ENCODE assay signal across 12 cellular contexts in genomic region chr1:30064547-30064946, GRCh38.
A peak's percentile ranks its signal among the peaks of the same experiment; 100 is the strongest.
DNase-seq lines count a peak whose midpoint lies in the region; ATAC-seq and TF ChIP-seq lines count a peak whose summit lies in the region.
"Had no signal": no experiment of that assay in that cellular context is flagged by ENCODE, and none has a peak within 500 bp of the region (broad histone marks: within the 10 kb centered on the region; RNA-seq: fewer than 3 reads in every experiment).

No MANE protein-coding gene starts in this region.

- H3K4me1 ChIP-seq in HEK293 (ENCODE audit: control insufficient read depth, insufficient read depth, low read length) (no peaks in the 10 kb centered on the region), PC-9 (replicated peaks; ENCODE audit: insufficient read depth) (peaks cover 28% of the 10 kb centered on the region)

- intact Hi-C loops in PC-9 (cut with micrococcal nuclease; ENCODE audit: unreplicated experiment): no loop called here

- H3F3A ChIP-seq in PC-9 (ENCODE audit: insufficient read depth, low read depth): peaks cover 22% of the 10 kb centered on the region; the same call in 1 of the 2 replicates

- no peaks in the 10 kb centered on the region for H3K27me3 ChIP-seq in PC-9 (ENCODE audit: insufficient read depth, low read depth)
- H3K27me3 ChIP-seq: BLaER1 treated with 17β-estradiol and CSF1 and Interleukin-3, amounts not matched to agents 10 nM and 100 nM had no signal

- H2AFZ ChIP-seq in PC-9: no peak overlapping the region

- H3K27ac ChIP-seq in HEK293 (ENCODE audit: extremely low read depth, low read depth, low read length): no peak overlapping the region
- peak overlapping the region; percentile 49 for H3K27ac ChIP-seq in PC-9
- H3K27ac ChIP-seq: BLaER1 treated with 17β-estradiol and CSF1 and Interleukin-3, amounts not matched to agents 10 nM and 100 nM had no signal

- no peak for DNase-seq in activated naive CD4-positive, alpha-beta T cell treated with anti-CD3 and anti-CD28 coated beads, Interleukin-2, amount 50 U/mL, for 72 hours (ENCODE audit: low spot score in 2 of 2)
- no peak for DNase-seq in activated naive CD4-positive, alpha-beta T cell treated with anti-CD3 and anti-CD28 coated beads, Interleukin-2, amount 50 U/mL, for 16 hours
- no peak for DNase-seq in PC-9
- DNase-seq in stimulated activated effector memory CD8-positive, alpha-beta T cell treated with anti-CD3 and anti-CD28 coated beads, Interleukin-12 subunit alpha, Interleukin-12 subunit beta, amount 100 ng/mL, for 72 hours (ENCODE audit: low spot score in 2 of 2): no peak
- no peak for DNase-seq in pons (ENCODE audit: low spot score)
- DNase-seq: ACHN; CD4-positive, CD25-positive, alpha-beta regulatory T cell; DMS 273 treated with DMSO at 0.1 percent for 48 hours had no signal

- peak overlapping the region; percentile 38 for H3K4me2 ChIP-seq in PC-9

- POLR2A ChIA-PET in HEK293 (lab: Yijun Ruan, JAX) (no interaction called here), PC-9 (lab: Charles Lee; ENCODE audit: unreplicated experiment) (no interaction called here)

- H3K4me1 Mint-ChIP-seq in stimulated activated effector memory CD8-positive, alpha-beta T cell treated with anti-CD3 and anti-CD28 coated beads, Interleukin-12 subunit alpha, Interleukin-12 subunit beta, amount 100 ng/mL, for 72 hours: peaks cover 20% of the 10 kb centered on the region
- H3K4me1 Mint-ChIP-seq: CD4-positive, CD25-positive, alpha-beta regulatory T cell had no signal

- no TSS peak for BruUV-seq in PC-9 (replicated peaks; lab: Mats Ljungman, UMichigan)

- H3K79me2 ChIP-seq in PC-9 (ENCODE audit: low read depth): no peaks in the 10 kb centered on the region

- peak; percentile 48 to 70 for ATAC-seq in activated naive CD4-positive, alpha-beta T cell treated with anti-CD3 and anti-CD28 coated beads, Interleukin-2, amount 50 U/mL, for 72 hours
- peak; percentile 67 for ATAC-seq in stimulated activated effector memory CD8-positive, alpha-beta T cell treated with anti-CD3 and anti-CD28 coated beads, Interleukin-12 subunit alpha, Interleukin-12 subunit beta, amount 100 ng/mL, for 72 hours
- no peak for ATAC-seq in GM18907 (IDR thresholded peaks at IDR 0.05; ENCODE audit: unreplicated experiment)
- ATAC-seq: HCT116 had no signal

- H3K36me3 ChIP-seq in HEK293 (ENCODE audit: control insufficient read depth in 2 of 2, insufficient read depth in 1 of 2, low read length in 2 of 2): no peaks in the 10 kb centered on the region
- H3K36me3 ChIP-seq in PC-9 (ENCODE audit: low read depth): no peaks in the 10 kb centered on the region
- H3K36me3 ChIP-seq: BLaER1 treated with 17β-estradiol and CSF1 and Interleukin-3, amounts not matched to agents 10 nM and 100 nM had no signal

- H3K9me3 Mint-ChIP-seq in activated naive CD4-positive, alpha-beta T cell treated with anti-CD3 and anti-CD28 coated beads, Interleukin-2, amount 50 U/mL, for 72 hours: no peaks in the 10 kb centered on the region
- no peaks in the 10 kb centered on the region for H3K9me3 Mint-ChIP-seq in stimulated activated effector memory CD8-positive, alpha-beta T cell treated with anti-CD3 and anti-CD28 coated beads, Interleukin-12 subunit alpha, Interleukin-12 subunit beta, amount 100 ng/mL, for 72 hours
- H3K9me3 Mint-ChIP-seq: CD4-positive, CD25-positive, alpha-beta regulatory T cell had no signal

- no peaks in the 10 kb centered on the region for H3K9me2 ChIP-seq in PC-9 (ENCODE audit: insufficient read depth)

- no peak overlapping the region for H3K4me3 Mint-ChIP-seq in stimulated activated effector memory CD8-positive, alpha-beta T cell treated with anti-CD3 and anti-CD28 coated beads, Interleukin-12 subunit alpha, Interleukin-12 subunit beta, amount 100 ng/mL, for 72 hours
- H3K4me3 Mint-ChIP-seq: CD4-positive, CD25-positive, alpha-beta regulatory T cell had no signal

- CTCF ChIA-PET in HEK293 (lab: Yijun Ruan, JAX) (no interaction called here), PC-9 (lab: Charles Lee) (no interaction called here)

- H3K4me3 ChIP-seq in HEK293 (ENCODE audit: low read depth, low read length): no peak overlapping the region
- H3K4me3 ChIP-seq in PC-9: no peak overlapping the region
- H3K4me3 ChIP-seq: BLaER1 treated with 17β-estradiol and CSF1 and Interleukin-3, amounts not matched to agents 10 nM and 100 nM had no signal

- TF ChIP-seq CTCF in HEK293 (tag by site-specific recombination; IDR thresholded peaks at IDR 0.05): no peak
- no peak for TF ChIP-seq CTCF in PC-9 (conservative IDR thresholded peaks at IDR 0.05)

- H4K20me1 ChIP-seq in PC-9 (ENCODE audit: insufficient read depth): no peaks in the 10 kb centered on the region
- H4K20me1 ChIP-seq: BLaER1 treated with 17β-estradiol and CSF1 and Interleukin-3, amounts not matched to agents 10 nM and 100 nM had no signal

- H3K36me3 Mint-ChIP-seq in activated naive CD4-positive, alpha-beta T cell treated with anti-CD3 and anti-CD28 coated beads, Interleukin-2, amount 50 U/mL, for 72 hours: no peaks in the 10 kb centered on the region
- H3K36me3 Mint-ChIP-seq in stimulated activated effector memory CD8-positive, alpha-beta T cell treated with anti-CD3 and anti-CD28 coated beads, Interleukin-12 subunit alpha, Interleukin-12 subunit beta, amount 100 ng/mL, for 72 hours: no peaks in the 10 kb centered on the region
- H3K36me3 Mint-ChIP-seq: CD4-positive, CD25-positive, alpha-beta regulatory T cell had no signal

- no peak overlapping the region for H3K27ac Mint-ChIP-seq in activated naive CD4-positive, alpha-beta T cell treated with anti-CD3 and anti-CD28 coated beads, Interleukin-2, amount 50 U/mL, for 72 hours
- no peak overlapping the region for H3K27ac Mint-ChIP-seq in stimulated activated effector memory CD8-positive, alpha-beta T cell treated with anti-CD3 and anti-CD28 coated beads, Interleukin-12 subunit alpha, Interleukin-12 subunit beta, amount 100 ng/mL, for 72 hours
- H3K27ac Mint-ChIP-seq: CD4-positive, CD25-positive, alpha-beta regulatory T cell had no signal

- H3K9me3 ChIP-seq in HEK293 (ENCODE audit: control insufficient read depth, insufficient read depth, low read depth, low read length) (no peaks in the 10 kb centered on the region), PC-9 (ENCODE audit: insufficient read depth, low read depth) (no peaks in the 10 kb centered on the region)
- H3K9me3 ChIP-seq: BLaER1 treated with 17β-estradiol and CSF1 and Interleukin-3, amounts not matched to agents 10 nM and 100 nM had no signal

TF ChIP-seq in HEK293, 187 proteins besides CTCF, POLR2A, EP300 and RAD21:
- no peak for TF ChIP-seq ZNF138 (tag by site-specific recombination; IDR thresholded peaks at IDR 0.05; ENCODE audit: borderline replicate concordance)
- no peak for TF ChIP-seq OVOL3 (tag by site-specific recombination; IDR thresholded peaks at IDR 0.05)
- peak; percentile 33; the same call in 1 of the 2 replicates for TF ChIP-seq ZNF768 (tag by site-specific recombination; IDR thresholded peaks at IDR 0.05)
